8 cellular contexts compared by ENCODE assay signal in the genomic region with DNA sequence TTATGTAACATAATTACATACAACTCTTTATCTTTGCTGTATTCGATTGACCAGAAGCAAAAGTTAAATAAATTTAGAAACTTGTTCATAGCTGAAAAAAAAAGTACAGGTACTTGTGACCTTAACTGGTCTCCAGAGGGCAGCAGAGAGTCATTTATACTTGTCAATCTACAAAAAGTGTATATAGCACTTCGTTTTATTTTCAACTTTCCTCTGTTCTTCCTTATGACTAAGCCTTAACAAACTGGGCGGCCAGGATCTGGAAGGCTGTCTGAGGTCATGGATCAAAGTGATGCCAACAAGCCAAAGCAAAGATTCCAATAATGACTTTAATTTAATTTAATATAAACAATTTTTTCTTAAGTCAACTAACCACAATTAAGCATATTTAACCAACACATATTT. TPM values are rescaled to one million over a fixed set of nuclear protein-coding genes. Genes with fewer than 3 reads are reported as not detected.
DNase-seq lines count a peak whose midpoint lies in the region; ATAC-seq, FAIRE-seq and TF ChIP-seq lines count a peak whose summit lies in the region.

No MANE protein-coding gene starts in this region.

- peak; percentile 81 for TF ChIP-seq CTCF in AG10803 (conservative IDR thresholded peaks at IDR 0.05; ENCODE audit: low read length)
- TF ChIP-seq CTCF in GM12873 (IDR thresholded peaks at IDR 0.05; ENCODE audit: insufficient read depth, low read depth, low read length, missing control alignments), result peak; percentile 62
- peak; percentile 82 for TF ChIP-seq CTCF in Loucy (conservative IDR thresholded peaks at IDR 0.05; ENCODE audit: low read length)
- TF ChIP-seq CTCF in left lung (IDR thresholded peaks at IDR 0.05), result peak; percentile 61 to 72

- no peak overlapping the region for H3K4me3 ChIP-seq in AG10803 (ENCODE audit: low read length)
- no peak overlapping the region for H3K4me3 ChIP-seq in Loucy (ENCODE audit: low read length, poor library complexity, severe bottlenecking)
- H3K4me3 ChIP-seq in left lung, result no peak overlapping the region

- peak; percentile 94 for FAIRE-seq in colon (lab: Jason Lieb, UNC)

- H4K20me1 ChIP-seq in Loucy (ENCODE audit: insufficient read depth, low read length, poor library complexity, severe bottlenecking), result no peaks in the 10 kb centered on the region

- peak overlapping the region; percentile 24; the same call in 1 of the 2 replicates for H2AFZ ChIP-seq in Loucy (ENCODE audit: low read length)

- H3K27ac ChIP-seq in left lung, result no peak overlapping the region

- no peaks in the 10 kb centered on the region for H3K9me2 ChIP-seq in Loucy (replicated peaks; ENCODE audit: low read depth, low read length)

- no peaks in the 10 kb centered on the region for H3F3A ChIP-seq in Loucy (ENCODE audit: low read depth)

- no peak overlapping the region for H3K9ac ChIP-seq in Loucy (ENCODE audit: low read depth, low read length, poor library complexity, severe bottlenecking)

- DNase-seq in AG10803 (ENCODE audit: low read depth) (peak; percentile 80), T follicular helper cell (ENCODE audit: low read depth) (peak; percentile 33), left lung (no peak)
- DNase-seq in stimulated activated naive CD8-positive, alpha-beta T cell treated with anti-CD3 and anti-CD28 coated beads, Interleukin-15, Interleukin-2, amounts not matched to agents 100 U/mL and 50 U/mL, for 24 hours, result peak; percentile 63

- H3K4me1 ChIP-seq in Loucy (ENCODE audit: insufficient read depth, low read length, poor library complexity, severe bottlenecking), result no peaks in the 10 kb centered on the region
- H3K4me1 ChIP-seq in left lung, result no peaks in the 10 kb centered on the region

- H3K79me2 ChIP-seq in Loucy (ENCODE audit: insufficient read depth, low read length), result no peaks in the 10 kb centered on the region

- H3K27me3 ChIP-seq in Loucy (ENCODE audit: insufficient read depth, low read length, poor library complexity, severe bottlenecking) (no peaks in the 10 kb centered on the region), left lung (no peaks in the 10 kb centered on the region)

- H3K36me3 ChIP-seq in Loucy (ENCODE audit: insufficient read depth, low read length) (no peaks in the 10 kb centered on the region), left lung (no peaks in the 10 kb centered on the region)

- H3K9me3 ChIP-seq in Loucy (ENCODE audit: insufficient read depth, low read depth, low read length), result no peaks in the 10 kb centered on the region
- H3K9me3 ChIP-seq in left lung, result peaks cover 0 to 4% of the 10 kb centered on the region in 2 donors

- ATAC-seq in left lung, result peak; percentile 89
- ATAC-seq in stimulated activated naive CD8-positive, alpha-beta T cell treated with anti-CD3 and anti-CD28 coated beads, Interleukin-15, Interleukin-2, amounts not matched to agents 100 U/mL and 50 U/mL, for 24 hours, result no peak
- no peak for ATAC-seq in HG03571 (IDR thresholded peaks at IDR 0.05; ENCODE audit: unreplicated experiment)

- no peak overlapping the region for H3K4me2 ChIP-seq in Loucy (ENCODE audit: low read depth, low read length, poor library complexity, severe bottlenecking)

- intact Hi-C loops in left lung (cut with DNase I), result loop anchor here in 1 of 2 donors (5.0 to 10.0 kb wide), 2 partner anchors 212 to 390 kb away; no protein-coding TSS in a partner anchor

RNA-seq across cellular contexts. Expression of a gene that starts 29.8 kb away (rescaled TPM):
- total RNA-seq in left lung, result under 1 TPM; 0.68 to 0.93 TPM

Comparison
In these comparisons a context has a peak if more than half of its experiments do, and no peak if none do; other contexts are left out.
1. DNase-seq: peak in AG10803 (single experiment), T follicular helper cell (single experiment) and stimulated activated naive CD8-positive, alpha-beta T cell treated with anti-CD3 and anti-CD28 coated beads, Interleukin-15, Interleukin-2, amounts not matched to agents 100 U/mL and 50 U/mL, for 24 hours (single experiment); none in left lung (0 of 2).
2. Peak in every context shown above with its lines, with median percentiles within 50 percentile points of each other: CTCF ChIP-seq.